ENCODE assay signal across 1 cellular context in the genomic region with DNA sequence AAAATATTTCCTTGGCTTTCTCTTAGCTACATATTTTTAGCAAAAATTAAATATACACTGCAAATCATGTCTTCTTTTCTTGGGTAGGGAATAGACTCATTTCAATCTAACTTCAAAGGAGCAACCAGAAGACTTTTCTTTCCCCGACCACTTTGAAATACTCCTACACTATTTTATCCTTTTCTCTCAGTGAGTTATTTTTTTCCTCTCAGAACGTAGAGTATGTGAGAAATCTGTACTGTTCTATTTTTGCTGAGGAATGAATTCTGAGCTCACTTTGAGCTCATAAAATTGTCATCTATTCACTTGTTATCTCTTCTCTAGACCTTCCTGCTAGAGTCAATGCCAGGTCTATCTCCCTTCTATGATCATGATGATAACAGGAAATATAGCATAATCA.
TF ChIP-seq lines count a peak whose summit lies in the region.

No MANE protein-coding gene starts in this region.

TF ChIP-seq in GM12878, 131 proteins besides CTCF, POLR2A, EP300 and RAD21 (continued from another document):
- TF ChIP-seq, protein P1, sequence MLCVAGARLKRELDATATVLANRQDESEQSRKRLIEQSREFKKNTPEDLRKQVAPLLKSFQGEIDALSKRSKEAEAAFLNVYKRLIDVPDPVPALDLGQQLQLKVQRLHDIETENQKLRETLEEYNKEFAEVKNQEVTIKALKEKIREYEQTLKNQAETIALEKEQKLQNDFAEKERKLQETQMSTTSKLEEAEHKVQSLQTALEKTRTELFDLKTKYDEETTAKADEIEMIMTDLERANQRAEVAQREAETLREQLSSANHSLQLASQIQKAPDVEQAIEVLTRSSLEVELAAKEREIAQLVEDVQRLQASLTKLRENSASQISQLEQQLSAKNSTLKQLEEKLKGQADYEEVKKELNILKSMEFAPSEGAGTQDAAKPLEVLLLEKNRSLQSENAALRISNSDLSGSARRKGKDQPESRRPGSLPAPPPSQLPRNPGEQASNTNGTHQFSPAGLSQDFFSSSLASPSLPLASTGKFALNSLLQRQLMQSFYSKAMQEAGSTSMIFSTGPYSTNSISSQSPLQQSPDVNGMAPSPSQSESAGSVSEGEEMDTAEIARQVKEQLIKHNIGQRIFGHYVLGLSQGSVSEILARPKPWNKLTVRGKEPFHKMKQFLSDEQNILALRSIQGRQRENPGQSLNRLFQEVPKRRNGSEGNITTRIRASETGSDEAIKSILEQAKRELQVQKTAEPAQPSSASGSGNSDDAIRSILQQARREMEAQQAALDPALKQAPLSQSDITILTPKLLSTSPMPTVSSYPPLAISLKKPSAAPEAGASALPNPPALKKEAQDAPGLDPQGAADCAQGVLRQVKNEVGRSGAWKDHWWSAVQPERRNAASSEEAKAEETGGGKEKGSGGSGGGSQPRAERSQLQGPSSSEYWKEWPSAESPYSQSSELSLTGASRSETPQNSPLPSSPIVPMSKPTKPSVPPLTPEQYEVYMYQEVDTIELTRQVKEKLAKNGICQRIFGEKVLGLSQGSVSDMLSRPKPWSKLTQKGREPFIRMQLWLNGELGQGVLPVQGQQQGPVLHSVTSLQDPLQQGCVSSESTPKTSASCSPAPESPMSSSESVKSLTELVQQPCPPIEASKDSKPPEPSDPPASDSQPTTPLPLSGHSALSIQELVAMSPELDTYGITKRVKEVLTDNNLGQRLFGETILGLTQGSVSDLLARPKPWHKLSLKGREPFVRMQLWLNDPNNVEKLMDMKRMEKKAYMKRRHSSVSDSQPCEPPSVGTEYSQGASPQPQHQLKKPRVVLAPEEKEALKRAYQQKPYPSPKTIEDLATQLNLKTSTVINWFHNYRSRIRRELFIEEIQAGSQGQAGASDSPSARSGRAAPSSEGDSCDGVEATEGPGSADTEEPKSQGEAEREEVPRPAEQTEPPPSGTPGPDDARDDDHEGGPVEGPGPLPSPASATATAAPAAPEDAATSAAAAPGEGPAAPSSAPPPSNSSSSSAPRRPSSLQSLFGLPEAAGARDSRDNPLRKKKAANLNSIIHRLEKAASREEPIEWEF (IDR thresholded peaks at IDR 0.05; ENCODE audit: insufficient replicate concordance, low read depth, low read length), result no peak
- TF ChIP-seq, protein P2, sequence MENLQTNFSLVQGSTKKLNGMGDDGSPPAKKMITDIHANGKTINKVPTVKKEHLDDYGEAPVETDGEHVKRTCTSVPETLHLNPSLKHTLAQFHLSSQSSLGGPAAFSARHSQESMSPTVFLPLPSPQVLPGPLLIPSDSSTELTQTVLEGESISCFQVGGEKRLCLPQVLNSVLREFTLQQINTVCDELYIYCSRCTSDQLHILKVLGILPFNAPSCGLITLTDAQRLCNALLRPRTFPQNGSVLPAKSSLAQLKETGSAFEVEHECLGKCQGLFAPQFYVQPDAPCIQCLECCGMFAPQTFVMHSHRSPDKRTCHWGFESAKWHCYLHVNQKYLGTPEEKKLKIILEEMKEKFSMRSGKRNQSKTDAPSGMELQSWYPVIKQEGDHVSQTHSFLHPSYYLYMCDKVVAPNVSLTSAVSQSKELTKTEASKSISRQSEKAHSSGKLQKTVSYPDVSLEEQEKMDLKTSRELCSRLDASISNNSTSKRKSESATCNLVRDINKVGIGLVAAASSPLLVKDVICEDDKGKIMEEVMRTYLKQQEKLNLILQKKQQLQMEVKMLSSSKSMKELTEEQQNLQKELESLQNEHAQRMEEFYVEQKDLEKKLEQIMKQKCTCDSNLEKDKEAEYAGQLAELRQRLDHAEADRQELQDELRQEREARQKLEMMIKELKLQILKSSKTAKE (IDR thresholded peaks at IDR 0.05; ENCODE audit: low read depth, poor library complexity, severe bottlenecking), result no peak
- TF ChIP-seq MYC (IDR thresholded peaks at IDR 0.05; ENCODE audit: insufficient read depth, insufficient read length, insufficient replicate concordance, low read length, severe bottlenecking) (no peak), RCOR1 (conservative IDR thresholded peaks at IDR 0.05; ENCODE audit: low read depth, low read length) (no peak), TARDBP (IDR thresholded peaks at IDR 0.05; ENCODE audit: borderline replicate concordance) (no peak), HDAC2 (IDR thresholded peaks at IDR 0.05) (no peak)
- TF ChIP-seq, protein P3, sequence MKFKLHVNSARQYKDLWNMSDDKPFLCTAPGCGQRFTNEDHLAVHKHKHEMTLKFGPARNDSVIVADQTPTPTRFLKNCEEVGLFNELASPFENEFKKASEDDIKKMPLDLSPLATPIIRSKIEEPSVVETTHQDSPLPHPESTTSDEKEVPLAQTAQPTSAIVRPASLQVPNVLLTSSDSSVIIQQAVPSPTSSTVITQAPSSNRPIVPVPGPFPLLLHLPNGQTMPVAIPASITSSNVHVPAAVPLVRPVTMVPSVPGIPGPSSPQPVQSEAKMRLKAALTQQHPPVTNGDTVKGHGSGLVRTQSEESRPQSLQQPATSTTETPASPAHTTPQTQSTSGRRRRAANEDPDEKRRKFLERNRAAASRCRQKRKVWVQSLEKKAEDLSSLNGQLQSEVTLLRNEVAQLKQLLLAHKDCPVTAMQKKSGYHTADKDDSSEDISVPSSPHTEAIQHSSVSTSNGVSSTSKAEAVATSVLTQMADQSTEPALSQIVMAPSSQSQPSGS (IDR thresholded peaks at IDR 0.05; ENCODE audit: low read length), result no peak
- TF ChIP-seq, protein P4, sequence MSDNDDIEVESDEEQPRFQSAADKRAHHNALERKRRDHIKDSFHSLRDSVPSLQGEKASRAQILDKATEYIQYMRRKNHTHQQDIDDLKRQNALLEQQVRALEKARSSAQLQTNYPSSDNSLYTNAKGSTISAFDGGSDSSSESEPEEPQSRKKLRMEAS (IDR thresholded peaks at IDR 0.05; ENCODE audit: low read depth, low read length), result no peak
TF ChIP-seq in GM12878: peak in this region for 2.
